Comparison of ENCODE assay signal across 1 cellular context in genomic region chr12:24911284-24911791, GRCh38.
TF ChIP-seq lines count a peak whose summit lies in the region.

No MANE protein-coding gene starts in this region.

TF ChIP-seq in HepG2, 621 proteins besides CTCF, POLR2A, EP300 and RAD21 (continued from another document and continues in another):
- TF ChIP-seq GATAD2A (CRISPR knock-in tag; IDR thresholded peaks at IDR 0.05), result peak; percentile 62; the same call in 1 of the 2 replicates
- no peak for TF ChIP-seq ATF7-NPFF (CRISPR knock-in tag; IDR thresholded peaks at IDR 0.05; ENCODE audit: low read depth)
- TF ChIP-seq ZNF124 (CRISPR knock-in tag; IDR thresholded peaks at IDR 0.05), result 0 out of 2 replicates have a peak, but pooled peaks have one; percentile 36
- no peak for TF ChIP-seq ZNF451 (CRISPR knock-in tag; IDR thresholded peaks at IDR 0.05)
- no peak for TF ChIP-seq GPBP1L1 (CRISPR knock-in tag; IDR thresholded peaks at IDR 0.05)
- no peak for TF ChIP-seq MED13 (CRISPR knock-in tag; IDR thresholded peaks at IDR 0.05)
- TF ChIP-seq GRHL1 (CRISPR knock-in tag; conservative IDR thresholded peaks at IDR 0.05), result no peak
- TF ChIP-seq ZNF740 (CRISPR knock-in tag; IDR thresholded peaks at IDR 0.05), result no peak
- TF ChIP-seq HNRNPLL (IDR thresholded peaks at IDR 0.05; ENCODE audit: low read depth, low read length, poor library complexity, severe bottlenecking), result no peak
- no peak for TF ChIP-seq RFX3 (CRISPR knock-in tag; IDR thresholded peaks at IDR 0.05)
- TF ChIP-seq EEA1 (CRISPR knock-in tag; IDR thresholded peaks at IDR 0.05; ENCODE audit: borderline replicate concordance), result no peak
- no peak for TF ChIP-seq TAF15 (IDR thresholded peaks at IDR 0.05; ENCODE audit: low read depth, low read length, poor library complexity, severe bottlenecking)
- no peak for TF ChIP-seq STAT5B (CRISPR knock-in tag; IDR thresholded peaks at IDR 0.05)
- TF ChIP-seq TP53 (CRISPR knock-in tag; conservative IDR thresholded peaks at IDR 0.05), result no peak
- TF ChIP-seq RELA (CRISPR knock-in tag; IDR thresholded peaks at IDR 0.05), result no peak
- no peak for TF ChIP-seq SCMH1 (CRISPR knock-in tag; IDR thresholded peaks at IDR 0.05; ENCODE audit: borderline replicate concordance)
- no peak for TF ChIP-seq ZNF768 (CRISPR knock-in tag; IDR thresholded peaks at IDR 0.05)
- TF ChIP-seq ARNT2 (CRISPR knock-in tag; IDR thresholded peaks at IDR 0.05; ENCODE audit: low read depth), result no peak
- no peak; the same call in 1 of the 2 replicates for TF ChIP-seq TFDP1 (CRISPR knock-in tag; IDR thresholded peaks at IDR 0.05; ENCODE audit: borderline replicate concordance)
- TF ChIP-seq NFATC3 (CRISPR knock-in tag; IDR thresholded peaks at IDR 0.05), result no peak
- TF ChIP-seq POLR2G (IDR thresholded peaks at IDR 0.05; ENCODE audit: low read depth, low read length), result no peak
- TF ChIP-seq TRIM24 (CRISPR knock-in tag; IDR thresholded peaks at IDR 0.05), result no peak
- no peak for TF ChIP-seq ZHX2 (IDR thresholded peaks at IDR 0.05; ENCODE audit: low read depth)
- TF ChIP-seq ZHX2 (CRISPR knock-in tag; IDR thresholded peaks at IDR 0.05; ENCODE audit: borderline replicate concordance), result no peak
- no peak for TF ChIP-seq ZSCAN31 (CRISPR knock-in tag; IDR thresholded peaks at IDR 0.05; ENCODE audit: low read depth)
- TF ChIP-seq ZFP90 (CRISPR knock-in tag; IDR thresholded peaks at IDR 0.05; ENCODE audit: borderline replicate concordance), result no peak
- no peak for TF ChIP-seq ELF3 (CRISPR knock-in tag; IDR thresholded peaks at IDR 0.05)
- TF ChIP-seq U2AF2 (IDR thresholded peaks at IDR 0.05; ENCODE audit: low read depth, low read length), result no peak
- TF ChIP-seq ZNF275 (CRISPR knock-in tag; IDR thresholded peaks at IDR 0.05; ENCODE audit: borderline replicate concordance), result no peak
- TF ChIP-seq PHF20 (CRISPR knock-in tag; IDR thresholded peaks at IDR 0.05), result no peak
- TF ChIP-seq DBP (CRISPR knock-in tag; IDR thresholded peaks at IDR 0.05; ENCODE audit: not compliant biosample characterization), result no peak
- no peak for TF ChIP-seq RBM39 (IDR thresholded peaks at IDR 0.05; ENCODE audit: low read depth, low read length, poor library complexity, severe bottlenecking)
- TF ChIP-seq ZNF800 (CRISPR knock-in tag; IDR thresholded peaks at IDR 0.05), result no peak
- no peak for TF ChIP-seq MIXL1 (CRISPR knock-in tag; IDR thresholded peaks at IDR 0.05)
- no peak for TF ChIP-seq ONECUT2 (CRISPR knock-in tag; IDR thresholded peaks at IDR 0.05)
- no peak for TF ChIP-seq BATF2 (CRISPR knock-in tag; IDR thresholded peaks at IDR 0.05)
- TF ChIP-seq ZNF720 (CRISPR knock-in tag; IDR thresholded peaks at IDR 0.05), result no peak
- TF ChIP-seq ZXDC (CRISPR knock-in tag; IDR thresholded peaks at IDR 0.05), result no peak
- no peak for TF ChIP-seq DNMT3B (CRISPR knock-in tag; conservative IDR thresholded peaks at IDR 0.05)
- TF ChIP-seq ZNF207 (IDR thresholded peaks at IDR 0.05; ENCODE audit: borderline replicate concordance), result no peak
- no peak for TF ChIP-seq ZBTB10 (CRISPR knock-in tag; IDR thresholded peaks at IDR 0.05; ENCODE audit: borderline replicate concordance)
- no peak for TF ChIP-seq ZZZ3 (CRISPR knock-in tag; IDR thresholded peaks at IDR 0.05; ENCODE audit: borderline replicate concordance)
